In genomic region chr14:61514006-61514830, GRCh38 we compare ENCODE assay signal across 15 cellular contexts.
A peak's percentile ranks its signal among the peaks of the same experiment; 100 is the strongest.
DNase-seq lines count a peak whose midpoint lies in the region; ATAC-seq, FAIRE-seq and TF ChIP-seq lines count a peak whose summit lies in the region.
"Had no signal": no experiment of that assay in that cellular context is flagged by ENCODE, and none has a peak within 500 bp of the region (broad histone marks: within the 10 kb centered on the region; RNA-seq: fewer than 3 reads in every experiment).

No MANE protein-coding gene starts in this region.

- no peaks in the 10 kb centered on the region for H3K9me3 ChIP-seq in parathyroid adenoma (ENCODE audit: control insufficient read depth, low read length)

- peak; percentile 32 for DNase-seq in SIG-M5 treated with dmso at 0.1 percent for 504 hours (lab: John Stamatoyannopoulos, UW; ENCODE audit: unreplicated experiment)
- no peak for DNase-seq in SIG-M5 (lab: John Stamatoyannopoulos, UW)
- DNase-seq in RCC 7860 (ENCODE audit: low spot score) = no peak
- DNase-seq in effector memory CD8-positive, alpha-beta T cell = no peak
- no peak for DNase-seq in AG20443 (ENCODE audit: low spot score)
- DNase-seq in cerebellar nuclear complex (lab: John Stamatoyannopoulos, UW) = no peak
- DNase-seq: activated B cell treated with CpG ODN at 0.5 μM for 24 hours; DMS53; effector memory CD4-positive, alpha-beta T cell; hypothalamus; midbrain; NCI-H2171 treated with DMSO at 0.1 percent for 48 hours had no signal

- peak overlapping the region; percentile 33 for H3K4me2 ChIP-seq in parathyroid adenoma (ENCODE audit: low read length)

- peak overlapping the region; percentile 43 for H3K27ac ChIP-seq in parathyroid adenoma
- H3K27ac ChIP-seq: 22Rv1 had no signal

- no peak for ATAC-seq in effector memory CD8-positive, alpha-beta T cell (replicated peaks)
- ATAC-seq in HG03280 (IDR thresholded peaks at IDR 0.05; ENCODE audit: unreplicated experiment) = no peak

- no peak overlapping the region for H3K9ac ChIP-seq in parathyroid adenoma

- peak overlapping the region in 1 of 2 donors; percentile 36 for H3K4me3 Mint-ChIP-seq in effector memory CD8-positive, alpha-beta T cell
- H3K4me3 Mint-ChIP-seq: activated B cell treated with CpG ODN at 0.5 μM for 24 hours had no signal

- H3K4me1 Mint-ChIP-seq in effector memory CD8-positive, alpha-beta T cell (ENCODE audit: low read depth in 2 of 2) = peaks cover 53 to 85% of the 10 kb centered on the region in 2 donors

- no peaks in the 10 kb centered on the region for H3K9me3 Mint-ChIP-seq in effector memory CD8-positive, alpha-beta T cell
- H3K9me3 Mint-ChIP-seq: activated B cell treated with CpG ODN at 0.5 μM for 24 hours had no signal

- H3K27me3 Mint-ChIP-seq in effector memory CD8-positive, alpha-beta T cell = no peaks in the 10 kb centered on the region
- H3K27me3 Mint-ChIP-seq: activated B cell treated with CpG ODN at 0.5 μM for 24 hours had no signal

- peak overlapping the region; percentile 13 for H2AFZ ChIP-seq in parathyroid adenoma

- H3K36me3 Mint-ChIP-seq in effector memory CD8-positive, alpha-beta T cell (ENCODE audit: insufficient read depth) = peaks cover 74% of the 10 kb centered on the region

- no peaks in the 10 kb centered on the region for H3K79me2 ChIP-seq in parathyroid adenoma

- H3K4me3 ChIP-seq in parathyroid adenoma (ENCODE audit: low read depth, low read length) = no peak overlapping the region

- TF ChIP-seq CTCF in parathyroid adenoma (IDR thresholded peaks at IDR 0.05) = no peak

- peak; percentile 68 for FAIRE-seq in RCC 7860 (lab: Jason Lieb, UNC)

- peak overlapping the region; percentile 41 to 75 for H3K27ac Mint-ChIP-seq in effector memory CD8-positive, alpha-beta T cell
- H3K27ac Mint-ChIP-seq: activated B cell treated with CpG ODN at 0.5 μM for 24 hours had no signal

- peaks cover 46% of the 10 kb centered on the region for H3K4me1 ChIP-seq in parathyroid adenoma

- no peaks in the 10 kb centered on the region for H3K36me3 ChIP-seq in parathyroid adenoma (ENCODE audit: control insufficient read depth, insufficient read depth, low read length)

- H3K27me3 ChIP-seq in parathyroid adenoma (ENCODE audit: control insufficient read depth, insufficient read depth, low read length) = no peaks in the 10 kb centered on the region
